Comparison of ENCODE assay signal across 10 cellular contexts in genomic region chr12:25458047-25458552, GRCh38.
DNase-seq lines count a peak whose midpoint lies in the region; ATAC-seq and TF ChIP-seq lines count a peak whose summit lies in the region.
"Had no signal": no experiment of that assay in that cellular context is flagged by ENCODE, and none has a peak within 500 bp of the region (broad histone marks: within the 10 kb centered on the region; RNA-seq: fewer than 3 reads in every experiment).

No MANE protein-coding gene starts in this region.

- no peak overlapping the region for H2AFZ ChIP-seq in osteoblast (ENCODE audit: low read length)

- H3K79me2 ChIP-seq in osteoblast (ENCODE audit: insufficient read depth, low read length): no peaks in the 10 kb centered on the region

- H3K27me3 ChIP-seq in osteoblast (ENCODE audit: insufficient read depth, low read length) (no peaks in the 10 kb centered on the region), ovary (no peaks in the 10 kb centered on the region)

- H3K4me3 Mint-ChIP-seq in chondrocyte (ENCODE audit: unreplicated experiment): peak overlapping the region; percentile 35
- H3K4me3 Mint-ChIP-seq: naive B cell had no signal

- ATAC-seq in HG03097 (IDR thresholded peaks at IDR 0.05; ENCODE audit: low FRiP score, unreplicated experiment): no peak

- no peaks in the 10 kb centered on the region for H3K27me3 Mint-ChIP-seq in chondrocyte (ENCODE audit: low read depth)

- H3K9me3 ChIP-seq in osteoblast (ENCODE audit: low read depth, low read length) (no peaks in the 10 kb centered on the region), ovary (no peaks in the 10 kb centered on the region)

- intact Hi-C loops in ovary (cut with DNase I): no loop called here

- DNase-seq in EH (ENCODE audit: low read depth): peak; percentile 99
- DNase-seq in NCI-H69 (lab: John Stamatoyannopoulos, UW): peak; percentile 35
- no peak for DNase-seq in chondrocyte (ENCODE audit: low spot score)
- DNase-seq in osteoblast (ENCODE audit: insufficient read length, low spot score, missing footprints): peak; percentile 89
- no peak for DNase-seq in ovary
- no peak for DNase-seq in iPS-NIHi7 (ENCODE audit: extremely low spot score)
- no peak for DNase-seq in activated T-cell treated with anti-CD3 and anti-CD28 coated beads, Interleukin-2, amount 50 U/mL, for 48 hours
- DNase-seq: naive B cell, NCI-H187 had no signal

- TF ChIP-seq CTCF in chondrocyte (IDR thresholded peaks at IDR 0.05) (peak; percentile 53), osteoblast (IDR thresholded peaks at IDR 0.05; ENCODE audit: extremely low read depth, low read depth, low read length) (peak; percentile 7), ovary (IDR thresholded peaks at IDR 0.05) (no peak)

- H3K4me2 ChIP-seq in osteoblast (ENCODE audit: insufficient read depth, low read length): peak overlapping the region; percentile 54

- H3K36me3 ChIP-seq in osteoblast (ENCODE audit: insufficient read depth, low read length): no peaks in the 10 kb centered on the region
- H3K36me3 ChIP-seq in ovary: no peaks in the 10 kb centered on the region

- TF ChIP-seq EP300 in ovary (IDR thresholded peaks at IDR 0.05): no peak

- H3K27ac Mint-ChIP-seq in chondrocyte (ENCODE audit: unreplicated experiment): peak overlapping the region; percentile 72

- H3K4me1 ChIP-seq in osteoblast (ENCODE audit: insufficient read depth, low read length) (peaks cover 15% of the 10 kb centered on the region), ovary (ENCODE audit: insufficient read depth) (no peaks in the 10 kb centered on the region)

- H3K36me3 Mint-ChIP-seq in chondrocyte (ENCODE audit: low read depth): no peaks in the 10 kb centered on the region
- H3K36me3 Mint-ChIP-seq: naive B cell had no signal

- TF ChIP-seq POLR2A in ovary (IDR thresholded peaks at IDR 0.05): no peak

- peaks cover 13% of the 10 kb centered on the region for H3K4me1 Mint-ChIP-seq in chondrocyte (ENCODE audit: low read depth)

- H3K4me3 ChIP-seq in osteoblast (ENCODE audit: insufficient read depth, low read length) (peak overlapping the region; percentile 0), ovary (no peak overlapping the region)

- WGBS in ovary, 3 donors: 26 to 50% (median 33%) methylated on average over 6 of the region's 6 CpGs

- H3K9me3 Mint-ChIP-seq in chondrocyte (ENCODE audit: low read depth): peaks cover 15% of the 10 kb centered on the region

- H3K27ac ChIP-seq in osteoblast (ENCODE audit: low read depth, low read length) (peak overlapping the region; percentile 80), ovary (no peak overlapping the region)

- H4K20me1 ChIP-seq in osteoblast (ENCODE audit: insufficient read depth, low read length): no peaks in the 10 kb centered on the region

Comparison
In these comparisons a context has a peak if more than half of its experiments do, and no peak if none do; other contexts are left out.
1. DNase-seq: peak in EH (single experiment), NCI-H69 (single experiment) and osteoblast (single experiment); none in chondrocyte (single experiment), ovary (0 of 5), iPS-NIHi7 (single experiment) and activated T-cell treated with anti-CD3 and anti-CD28 coated beads, Interleukin-2, amount 50 U/mL, for 48 hours (0 of 2).
2. CTCF ChIP-seq: peak in chondrocyte (single experiment) and osteoblast (single experiment); none in ovary (0 of 3).